In the genomic region with DNA sequence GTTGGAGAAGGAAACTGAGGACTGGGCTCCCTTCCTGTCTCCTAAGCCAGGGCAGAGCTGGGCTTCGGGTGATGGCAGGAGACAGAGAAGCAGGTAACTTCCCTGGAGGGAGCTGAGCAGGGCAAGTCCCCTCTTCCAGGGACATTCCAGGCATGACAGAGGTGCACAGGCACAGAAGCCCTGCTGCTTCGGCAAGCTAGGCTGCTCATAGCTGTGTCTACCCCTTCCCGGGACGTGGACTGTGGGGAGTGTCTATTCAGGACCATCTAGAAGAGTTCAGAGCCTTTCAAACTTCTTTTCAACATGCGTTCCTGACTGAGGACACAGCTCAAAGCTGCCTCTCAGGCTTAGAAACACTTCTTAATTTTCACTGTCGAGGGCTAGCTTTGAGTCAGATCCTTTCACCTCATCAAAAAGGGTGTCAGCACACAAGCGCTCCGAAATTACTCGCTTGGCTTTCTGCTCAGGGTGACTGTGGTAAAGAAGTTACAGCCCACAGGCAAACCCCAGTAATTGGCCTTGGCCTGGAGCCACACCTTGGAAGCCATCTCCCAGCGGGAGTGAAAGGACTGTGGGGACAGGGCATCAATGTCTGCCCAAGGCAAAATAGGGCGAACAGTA, we compare ENCODE assay signal across 8 cellular contexts.
DNase-seq lines count a peak whose midpoint lies in the region; ATAC-seq and TF ChIP-seq lines count a peak whose summit lies in the region.

No MANE protein-coding gene starts in this region.

- peak; percentile 37 for ATAC-seq in HG03045 (IDR thresholded peaks at IDR 0.05; ENCODE audit: unreplicated experiment)
- peak; percentile 52 for ATAC-seq in activated CD8-positive, alpha-beta T cell treated with anti-CD3 and anti-CD28 coated beads, Interleukin-2, amount 10 ng/mL, durations not matched to agents 7 days and 5 days
- no peak for ATAC-seq in left lung
- ATAC-seq in left colon: no peak

- H3K36me3 Mint-ChIP-seq in activated CD8-positive, alpha-beta T cell treated with anti-CD3 and anti-CD28 coated beads, Interleukin-2, amount 10 ng/mL, durations not matched to agents 7 days and 5 days (ENCODE audit: low read depth): peaks cover 5% of the 10 kb centered on the region

- POLR2A ChIA-PET in activated CD8-positive, alpha-beta T cell treated with anti-CD3 and anti-CD28 coated beads, Interleukin-2, amount 10 ng/mL, durations not matched to agents 7 days and 5 days (lab: Charles Lee): interaction anchor here (0.9 to 1.1 kb wide), 2 partner anchors 161 to 163 kb away, joined by 3 read pairs; a partner anchor contains a TSS

- peak in 2 of 3 experiments; percentile 64 to 79 for DNase-seq in NCI-H1417 (lab: John Stamatoyannopoulos, UW)
- no peak for DNase-seq in NCI-H1417 treated with DMSO at 0.1 percent for 48 hours (lab: John Stamatoyannopoulos, UW)
- peak; percentile 44 for DNase-seq in activated CD8-positive, alpha-beta T cell treated with anti-CD3 and anti-CD28 coated beads, Interleukin-2, amount 10 ng/mL, durations not matched to agents 7 days and 5 days
- DNase-seq in left lung: no peak
- no peak for DNase-seq in SKM-1 (lab: John Stamatoyannopoulos, UW; ENCODE audit: unreplicated experiment)
- no peak for DNase-seq in NCI-H187 (lab: John Stamatoyannopoulos, UW)
- DNase-seq in left colon: no peak

- H3K27ac ChIP-seq in left lung: peak overlapping the region; percentile 46 to 74

- TF ChIP-seq CTCF in left lung (IDR thresholded peaks at IDR 0.05): no peak

- no peaks in the 10 kb centered on the region for H3K9me3 ChIP-seq in left lung

- peak overlapping the region; percentile 80 for H3K27ac Mint-ChIP-seq in activated CD8-positive, alpha-beta T cell treated with anti-CD3 and anti-CD28 coated beads, Interleukin-2, amount 10 ng/mL, durations not matched to agents 7 days and 5 days

- intact Hi-C loops in left lung (cut with DNase I) (no loop called here), left colon (cut with DNase I, micrococcal nuclease) (loop anchor here in 1 of 2 donors (5.0 kb wide), 1 partner anchor 164 kb away; a partner anchor contains a TSS)

- peaks cover 59% of the 10 kb centered on the region for H3K4me1 Mint-ChIP-seq in activated CD8-positive, alpha-beta T cell treated with anti-CD3 and anti-CD28 coated beads, Interleukin-2, amount 10 ng/mL, durations not matched to agents 7 days and 5 days (ENCODE audit: low read depth)

- no peak overlapping the region for H3K4me3 ChIP-seq in left lung

- H3K27me3 ChIP-seq in left lung: peaks cover 0 to 13% of the 10 kb centered on the region in 2 donors

- H3K4me1 ChIP-seq in left lung: peaks cover 56 to 69% of the 10 kb centered on the region in 2 donors

- CTCF ChIA-PET in activated CD8-positive, alpha-beta T cell treated with anti-CD3 and anti-CD28 coated beads, Interleukin-2, amount 10 ng/mL, durations not matched to agents 7 days and 5 days (lab: Charles Lee): interaction anchor here (0.9 to 9.4 kb wide), 8 partner anchors 9 to 491 kb away, joined by 3 to 457 read pairs (median 5); a partner anchor contains a TSS

- no peaks in the 10 kb centered on the region for H3K9me3 Mint-ChIP-seq in activated CD8-positive, alpha-beta T cell treated with anti-CD3 and anti-CD28 coated beads, Interleukin-2, amount 10 ng/mL, durations not matched to agents 7 days and 5 days (ENCODE audit: insufficient read depth)

- no peaks in the 10 kb centered on the region for H3K36me3 ChIP-seq in left lung

- H3K27me3 Mint-ChIP-seq in activated CD8-positive, alpha-beta T cell treated with anti-CD3 and anti-CD28 coated beads, Interleukin-2, amount 10 ng/mL, durations not matched to agents 7 days and 5 days (ENCODE audit: low read depth): peaks cover 28% of the 10 kb centered on the region

- peak overlapping the region; percentile 70 for H3K4me3 Mint-ChIP-seq in activated CD8-positive, alpha-beta T cell treated with anti-CD3 and anti-CD28 coated beads, Interleukin-2, amount 10 ng/mL, durations not matched to agents 7 days and 5 days

Comparison
In these comparisons a context has a peak if more than half of its experiments do, and no peak if none do; other contexts are left out.
1. DNase-seq: peak in NCI-H1417 (2 of 3) and activated CD8-positive, alpha-beta T cell treated with anti-CD3 and anti-CD28 coated beads, Interleukin-2, amount 10 ng/mL, durations not matched to agents 7 days and 5 days (single experiment); none in NCI-H1417 treated with DMSO at 0.1 percent for 48 hours (single experiment), left lung (0 of 2), SKM-1 (single experiment), NCI-H187 (0 of 2) and left colon (0 of 2).
2. ATAC-seq: peak in HG03045 (single experiment) and activated CD8-positive, alpha-beta T cell treated with anti-CD3 and anti-CD28 coated beads, Interleukin-2, amount 10 ng/mL, durations not matched to agents 7 days and 5 days (single experiment); none in left lung (single experiment) and left colon (single experiment).